Comparison of ENCODE assay signal across 8 cellular contexts in the genomic region with DNA sequence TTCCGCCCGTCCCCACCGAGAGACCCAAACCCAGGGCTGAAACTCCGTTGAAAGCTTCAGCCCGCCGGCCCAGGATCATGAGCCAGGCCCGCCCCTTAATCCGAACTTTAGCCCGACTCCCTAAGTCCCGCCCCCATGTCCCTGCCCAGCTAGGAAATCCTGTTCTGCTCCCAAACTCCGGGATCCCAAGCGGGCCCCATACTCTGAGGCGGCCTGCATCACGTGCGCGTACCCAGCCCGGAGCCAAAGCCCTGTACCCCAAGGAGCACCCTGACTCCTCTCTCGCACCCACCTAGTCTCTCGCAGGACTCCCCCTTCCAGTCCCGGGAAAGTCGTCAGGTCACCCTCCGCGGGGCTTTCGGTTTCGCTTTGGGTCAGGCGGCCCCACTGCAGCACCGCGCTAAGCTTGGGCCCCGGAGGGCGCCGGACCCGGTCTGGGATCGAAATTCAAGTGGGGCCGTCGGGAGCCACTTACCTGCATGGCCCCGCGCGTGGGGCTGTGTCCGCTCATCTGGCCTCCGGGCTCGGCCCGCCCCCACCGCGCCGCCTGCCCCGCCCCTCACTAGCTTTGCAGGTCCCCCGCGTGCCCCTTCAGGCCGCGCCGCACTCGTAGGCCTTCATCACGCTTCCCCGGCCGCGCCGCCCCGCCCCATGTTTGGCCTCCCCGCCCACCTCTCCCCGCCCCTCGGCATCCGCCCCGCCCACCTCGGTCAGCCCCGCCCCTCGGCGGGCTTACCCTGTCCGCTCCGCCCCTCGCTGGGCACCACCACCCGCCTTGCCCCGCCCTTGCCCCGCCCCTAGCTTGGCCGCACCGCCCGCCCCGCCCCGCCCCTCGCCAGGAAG. TPM values are rescaled to one million over a fixed set of nuclear protein-coding genes. Genes with fewer than 3 reads are reported as not detected.
DNase-seq lines count a peak whose midpoint lies in the region; ATAC-seq and TF ChIP-seq lines count a peak whose summit lies in the region.

DNPEP (minus strand) TSS at position 629 of the 843 bp plus-strand sequence; CDS start at position 511, 118 bp downstream.

- no peaks in the 10 kb centered on the region for H3K27me3 ChIP-seq in colonic mucosa

- H3K4me3 ChIP-seq in AG09309 (ENCODE audit: control insufficient read depth, low read depth, low read length), result peak within 1 kb of the TSS; percentile 80
- H3K4me3 ChIP-seq in colonic mucosa, result peak within 1 kb of the TSS; percentile 81

- H3K27ac ChIP-seq in colonic mucosa, result peak within 1 kb of the TSS; percentile 95

- DNase-seq in AG09309 (ENCODE audit: low read depth), result peak; percentile 13
- peak; percentile 34 to 97 for DNase-seq in NCI-H446 (lab: John Stamatoyannopoulos, UW)
- peak; percentile 95 for DNase-seq in activated CD4-positive, alpha-beta T cell treated with anti-CD3 and anti-CD28 coated beads for 48 hours
- DNase-seq in colonic mucosa, result peak; percentile 97
- peak; percentile 95 for DNase-seq in left kidney (ENCODE audit: low read depth, low spot score)
- peak; percentile 98 for DNase-seq in stimulated activated CD4-positive, alpha-beta T cell treated with anti-CD3 and anti-CD28 coated beads, Interleukin-1b, Interleukin-23, amount 100 ng/mL, for 4 hours (ENCODE audit: low read depth in 2 of 2)

- ATAC-seq in GM18870 (IDR thresholded peaks at IDR 0.05; ENCODE audit: unreplicated experiment) (peak; percentile 60), HG03103 (IDR thresholded peaks at IDR 0.05; ENCODE audit: low read depth, unreplicated experiment) (peak; percentile 45)

- peaks cover 8% of the 10 kb centered on the region for H3K36me3 ChIP-seq in colonic mucosa

- intact Hi-C loops in colonic mucosa (cut with DNase I), result no loop called here

- TF ChIP-seq CTCF in AG09309 (IDR thresholded peaks at IDR 0.05; ENCODE audit: control insufficient read depth, insufficient read depth, low read depth, low read length, missing control alignments) (no peak), colonic mucosa (IDR thresholded peaks at IDR 0.05) (no peak)

- H3K9me3 ChIP-seq in colonic mucosa, result no peaks in the 10 kb centered on the region

- H3K9ac ChIP-seq in colonic mucosa (ENCODE audit: low read depth in 2 of 2, low read length in 2 of 2), result peak within 1 kb of the TSS; percentile 46 to 78

- peaks cover 8% of the 10 kb centered on the region for H3K4me1 ChIP-seq in colonic mucosa

RNA-seq across cellular contexts. Expression of gene DNPEP, which starts in this region (rescaled TPM):
- 10 to 100 TPM; 96.1 to 96.7 TPM for total RNA-seq in colonic mucosa

Comparison
In these comparisons a context has a peak if more than half of its experiments do, and no peak if none do; other contexts are left out.
1. Peak in every context shown above with its lines: DNase-seq, ATAC-seq, H3K4me3 ChIP-seq and H3K27ac ChIP-seq.
2. DNase-seq: peak in every context shown above with its lines; median percentile 98 in stimulated activated CD4-positive, alpha-beta T cell treated with anti-CD3 and anti-CD28 coated beads, Interleukin-1b, Interleukin-23, amount 100 ng/mL, for 4 hours; 97 in colonic mucosa; 95 in activated CD4-positive, alpha-beta T cell treated with anti-CD3 and anti-CD28 coated beads for 48 hours; 95 in left kidney; 66 in NCI-H446; 13 in AG09309.